In the genomic region with DNA sequence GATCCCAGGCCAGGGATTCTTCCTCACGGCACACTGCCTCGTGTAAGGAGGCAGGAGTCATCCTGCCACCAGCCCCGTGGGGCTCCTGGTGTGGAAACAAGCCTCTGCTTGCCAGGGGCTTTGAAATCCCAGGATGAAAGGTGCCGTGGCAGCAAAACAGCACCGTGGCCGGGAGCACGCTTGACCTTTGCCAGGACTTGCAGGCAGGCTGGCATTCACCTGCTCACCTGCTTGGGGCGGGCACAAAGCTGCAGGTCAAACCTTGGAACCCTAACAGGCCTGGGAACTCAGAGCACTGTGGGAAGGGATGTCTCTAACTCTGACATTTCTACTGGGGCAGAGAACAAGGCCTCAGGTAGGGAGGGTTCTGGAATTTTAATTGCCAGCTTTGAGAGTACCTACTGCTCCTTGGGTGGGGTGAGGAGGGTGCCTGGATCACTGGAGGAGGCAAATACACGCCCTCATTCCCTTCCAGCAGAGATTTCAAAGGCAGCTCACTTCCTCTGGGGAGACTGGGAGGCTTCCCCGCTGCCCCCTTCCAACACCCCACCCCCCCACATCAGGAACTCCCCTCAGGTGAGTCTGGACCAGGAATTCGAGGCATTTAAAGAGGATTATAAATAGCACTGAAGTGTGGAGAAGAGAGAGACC, we compare ENCODE assay signal across 8 cellular contexts. TPM values are rescaled to one million over a fixed set of nuclear protein-coding genes. Genes with fewer than 3 reads are reported as not detected.
DNase-seq lines count a peak whose midpoint lies in the region; ATAC-seq and TF ChIP-seq lines count a peak whose summit lies in the region.

No MANE protein-coding gene starts in this region.

- peaks cover 49% of the 10 kb centered on the region for H3K36me3 ChIP-seq in SJSA1
- H3K36me3 ChIP-seq in psoas muscle (ENCODE audit: insufficient read depth in 1 of 2, low read depth in 1 of 2) = no peaks in the 10 kb centered on the region

- H3K27ac ChIP-seq in SJSA1 (no peak overlapping the region), psoas muscle (no peak overlapping the region)

- 44 to 50% (median 44%) methylated on average over 11 of the region's 11 CpGs for WGBS in psoas muscle, 3 donors

- intact Hi-C loops in Calu3 (cut with micrococcal nuclease; ENCODE audit: unreplicated experiment) (no loop called here), psoas muscle (cut with DNase I) (no loop called here)

- TSS peak; percentile 14 for BruUV-seq in Calu3 (replicated peaks; lab: Mats Ljungman, UMichigan)

- H3K4me1 ChIP-seq in SJSA1 (replicated peaks) (peaks cover 54% of the 10 kb centered on the region), psoas muscle (peaks cover 22% of the 10 kb centered on the region)

- no peaks in the 10 kb centered on the region for H3K27me3 Mint-ChIP-seq in Calu3 (ENCODE audit: unreplicated experiment)
- H3K27me3 Mint-ChIP-seq in effector memory CD8-positive, alpha-beta T cell = no peaks in the 10 kb centered on the region

- H3K27me3 ChIP-seq in SJSA1 (replicated peaks) (no peaks in the 10 kb centered on the region), psoas muscle (ENCODE audit: insufficient read depth in 3 of 3, low read length in 2 of 3) (no peaks in the 10 kb centered on the region)

- peaks cover 60% of the 10 kb centered on the region for H3K36me3 Mint-ChIP-seq in Calu3 (ENCODE audit: insufficient read depth, unreplicated experiment)
- H3K36me3 Mint-ChIP-seq in effector memory CD8-positive, alpha-beta T cell (ENCODE audit: insufficient read depth) = no peaks in the 10 kb centered on the region

- DNase-seq in Calu3 (no peak), SJSA1 (ENCODE audit: low read depth in 1 of 2, low spot score in 2 of 2) (no peak), foreskin fibroblast (peak in 1 of 2 donors; percentile 47), psoas muscle (no peak)
- DNase-seq in effector memory CD8-positive, alpha-beta T cell = no peak

- H3K4me3 ChIP-seq in SJSA1 (peak overlapping the region; percentile 98; the same call in 1 of the 2 replicates), foreskin fibroblast (ENCODE audit: low read depth in 1 of 2, low read length in 2 of 2) (peak overlapping the region; percentile 90 to 93), psoas muscle (peak overlapping the region; percentile 74)

- peaks cover 38% of the 10 kb centered on the region for H3K4me1 Mint-ChIP-seq in Calu3 (ENCODE audit: low read depth, unreplicated experiment)
- H3K4me1 Mint-ChIP-seq in effector memory CD8-positive, alpha-beta T cell (ENCODE audit: low read depth in 2 of 2) = peaks cover 30 to 34% of the 10 kb centered on the region in 2 donors

- no peak for ATAC-seq in psoas muscle
- no peak for ATAC-seq in HG02571 (IDR thresholded peaks at IDR 0.05; ENCODE audit: unreplicated experiment)
- no peak for ATAC-seq in effector memory CD8-positive, alpha-beta T cell (replicated peaks)
- ATAC-seq in HG02642 (IDR thresholded peaks at IDR 0.05; ENCODE audit: poor library complexity, unreplicated experiment) = no peak
- ATAC-seq in HG03571 (IDR thresholded peaks at IDR 0.05; ENCODE audit: unreplicated experiment) = no peak

- H3K9me3 ChIP-seq in SJSA1 (replicated peaks) (no peaks in the 10 kb centered on the region), psoas muscle (no peaks in the 10 kb centered on the region)

- no peak overlapping the region for H3K27ac Mint-ChIP-seq in Calu3 (ENCODE audit: unreplicated experiment)
- H3K27ac Mint-ChIP-seq in effector memory CD8-positive, alpha-beta T cell = peak overlapping the region in 1 of 2 donors; percentile 76

- CTCF ChIA-PET in Calu3 (lab: Charles Lee) = interaction anchor here (0.6 to 1.3 kb wide), 4 partner anchors 13 to 1775 kb away, joined by 3 read pairs; no protein-coding TSS in a partner anchor

- no peak for TF ChIP-seq CTCF in Calu3 (IDR thresholded peaks at IDR 0.05; ENCODE audit: unreplicated experiment)
- no peak for TF ChIP-seq CTCF in foreskin fibroblast (IDR thresholded peaks at IDR 0.05; ENCODE audit: low read depth, low read length)
- TF ChIP-seq CTCF in psoas muscle (IDR thresholded peaks at IDR 0.05) = no peak

- peak overlapping the region; percentile 94 for H3K4me3 Mint-ChIP-seq in Calu3 (ENCODE audit: low read depth, unreplicated experiment)
- H3K4me3 Mint-ChIP-seq in effector memory CD8-positive, alpha-beta T cell = no peak overlapping the region

- no peaks in the 10 kb centered on the region for H3K9me3 Mint-ChIP-seq in Calu3 (ENCODE audit: low read depth, unreplicated experiment)
- H3K9me3 Mint-ChIP-seq in effector memory CD8-positive, alpha-beta T cell = no peaks in the 10 kb centered on the region

RNA-seq across cellular contexts. Expression of gene STXBP1, which starts 45.6 kb away (rescaled TPM):
- 5.9 and 7.5 TPM in 2 replicates for total RNA-seq in Calu3 (2022)
- 18.4 and 72.6 TPM in 2 replicates for total RNA-seq in SJSA1 (2014; rRNA removed; shearing (Covaris generic))
- 10 to 100 TPM in 2 of 4 donors, 1 to 10 TPM in 2; 6.1 to 12.3 (median 8.9) TPM for total RNA-seq in psoas muscle
- 1 to 10 TPM; 2.8 to 6.7 (median 3.2) TPM for polyA plus RNA-seq in psoas muscle
